1 cellular context compared by ENCODE assay signal in the genomic region with DNA sequence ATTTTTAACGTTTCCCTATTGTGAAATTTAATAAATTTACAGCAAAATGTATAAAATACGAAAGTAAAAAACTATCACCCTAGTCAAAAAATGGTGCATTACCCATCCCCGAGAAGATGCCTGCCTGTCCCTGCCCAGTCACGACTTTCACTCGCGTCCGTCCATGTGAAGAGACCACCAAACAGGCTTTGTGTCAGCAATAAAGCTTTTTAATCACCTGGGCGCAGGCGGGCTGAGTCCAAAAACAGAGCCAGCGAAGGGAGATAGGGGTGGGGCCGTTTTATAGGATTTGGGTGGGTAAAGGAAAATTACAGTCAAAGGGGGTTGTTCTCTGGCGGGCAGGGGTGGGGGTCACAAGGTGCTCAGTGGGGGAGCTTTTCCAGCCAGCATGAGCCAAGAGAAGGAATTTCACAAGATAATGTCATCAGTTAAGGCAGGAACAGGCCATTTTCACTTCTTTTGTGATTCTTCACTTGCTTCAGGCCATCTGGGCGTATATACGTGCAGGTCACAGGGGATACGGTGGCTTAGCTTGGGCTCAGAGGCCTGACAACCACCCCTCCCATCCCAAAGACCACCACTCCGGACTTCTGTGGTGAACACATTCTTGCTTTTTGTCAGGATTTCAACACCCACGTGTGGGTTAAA.
TF ChIP-seq lines count a peak whose summit lies in the region.

No MANE protein-coding gene starts in this region.

TF ChIP-seq in WTC11, 78 proteins besides CTCF, POLR2A, EP300 and RAD21:
- 0 out of 2 replicates have a peak, but pooled peaks have one; percentile 39 for TF ChIP-seq CBFB (CRISPR knock-in tag; IDR thresholded peaks at IDR 0.05; ENCODE audit: low read depth)
TF ChIP-seq in WTC11: peak in this region for 1; not testable (repeated sequence) for 77.
